Comparison of ENCODE assay signal across 9 cellular contexts in genomic region chr9:98708933-98709911, GRCh38. TPM values are rescaled to one million over a fixed set of nuclear protein-coding genes. Genes with fewer than 3 reads are reported as not detected.
DNase-seq lines count a peak whose midpoint lies in the region; ATAC-seq, FAIRE-seq and TF ChIP-seq lines count a peak whose summit lies in the region.
"Had no signal": no experiment of that assay in that cellular context is flagged by ENCODE, and none has a peak within 500 bp of the region (broad histone marks: within the 10 kb centered on the region; RNA-seq: fewer than 3 reads in every experiment).

Gene GABBR2 (minus strand): TSS chr9:98708935. CDS start chr9:98708737, 198 bp downstream.

- no peak for FAIRE-seq in frontal cortex (lab: Jason Lieb, UNC)

- ATAC-seq in HG03565 (IDR thresholded peaks at IDR 0.05; ENCODE audit: unreplicated experiment), result no peak
- no peak for ATAC-seq in GM21786 (IDR thresholded peaks at IDR 0.05; ENCODE audit: unreplicated experiment)

- DNase-seq in NCI-H1417 (lab: John Stamatoyannopoulos, UW), result peak in 2 of 3 experiments; percentile 63 to 67
- no peak for DNase-seq in NCI-H1417 treated with DMSO at 0.1 percent for 48 hours (lab: John Stamatoyannopoulos, UW)
- peak; percentile 39 for DNase-seq in NCI-H510A treated with DMSO at 0.1 percent for 48 hours (lab: John Stamatoyannopoulos, UW)
- DNase-seq in frontal cortex (ENCODE audit: low spot score in 2 of 2), result peak in 1 of 2 donors; percentile 14
- DNase-seq in retinal pigment epithelial cell (ENCODE audit: low read depth), result no peak
- DNase-seq in LoVo (ENCODE audit: low spot score), result no peak

- H3K4me3 ChIP-seq in retinal pigment epithelial cell (ENCODE audit: low read length), result peak within 1 kb of the TSS; percentile 8

- no peak for TF ChIP-seq CTCF in retinal pigment epithelial cell (conservative IDR thresholded peaks at IDR 0.05; ENCODE audit: low read depth, low read length)

RNA-seq across cellular contexts. Expression of gene GABBR2, which starts in this region (rescaled TPM):
- total RNA-seq in frontal cortex, result 39.9 TPM
- total RNA-seq: activated naive CD8-positive, alpha-beta T cell treated with anti-CD3 and anti-CD28 coated beads, Interleukin-2, amount 10 ng/mL, durations not matched to agents 7 days and 5 days had no signal

Comparison
In these comparisons a context has a peak if more than half of its experiments do, and no peak if none do; other contexts are left out.
1. DNase-seq: peak in NCI-H1417 (2 of 3) and NCI-H510A treated with DMSO at 0.1 percent for 48 hours (single experiment); none in NCI-H1417 treated with DMSO at 0.1 percent for 48 hours (single experiment), retinal pigment epithelial cell (single experiment) and LoVo (single experiment).